In genomic region chr5:167982-168660, GRCh38 we compare ENCODE assay signal across 12 cellular contexts. TPM values are rescaled to one million over a fixed set of nuclear protein-coding genes. Genes with fewer than 3 reads are reported as not detected.
DNase-seq lines count a peak whose midpoint lies in the region; ATAC-seq, FAIRE-seq and TF ChIP-seq lines count a peak whose summit lies in the region.
"Had no signal": no experiment of that assay in that cellular context is flagged by ENCODE, and none has a peak within 500 bp of the region (broad histone marks: within the 10 kb centered on the region; RNA-seq: fewer than 3 reads in every experiment).

No MANE protein-coding gene starts in this region.

- no peak overlapping the region for H3K56ac ChIP-seq in H9 (ENCODE audit: insufficient read length, low read depth, low read length)

- H2AK5ac ChIP-seq in H9 (ENCODE audit: insufficient read length, low read length) (no peak overlapping the region), trophoblast cell (ENCODE audit: low read length) (no peak overlapping the region)

- H3K27me3 ChIP-seq in H9 (ENCODE audit: insufficient read depth, low read length) = no peaks in the 10 kb centered on the region
- H3K27me3 ChIP-seq in astrocyte (ENCODE audit: insufficient read depth, low read length) = no peaks in the 10 kb centered on the region
- no peaks in the 10 kb centered on the region for H3K27me3 ChIP-seq in trophoblast cell (ENCODE audit: insufficient read depth, low read length)

- in situ Hi-C loops in ACHN (cut with HindIII; ENCODE audit: low pct_ligation_motif_present, low pct_unique_long_range_greater_than_20kb, low sequenced_read_pairs) = no loop called here

- H3K4me2 ChIP-seq in H9 (ENCODE audit: insufficient read depth, insufficient read length, low read length) = no peak overlapping the region
- peak overlapping the region; percentile 67 for H3K4me2 ChIP-seq in astrocyte (ENCODE audit: low read length)
- no peak overlapping the region for H3K4me2 ChIP-seq in trophoblast cell (ENCODE audit: low read length)

- peaks cover 15 to 51% (median 50%) of the 10 kb centered on the region in 3 experiments for H3K36me3 Mint-ChIP-seq in H9 (ENCODE audit: insufficient read depth in 1 of 3, low read depth in 3 of 3)
- peaks cover 2% of the 10 kb centered on the region for H3K36me3 Mint-ChIP-seq in astrocyte (ENCODE audit: low read depth, unreplicated experiment)

- no peak overlapping the region for H4K91ac ChIP-seq in H9 (ENCODE audit: insufficient read length, low read depth, low read length)
- no peak overlapping the region for H4K91ac ChIP-seq in trophoblast cell (ENCODE audit: low read depth, low read length)

- H3K4ac ChIP-seq in H9 (ENCODE audit: low read depth, low read length) (no peak overlapping the region), trophoblast cell (ENCODE audit: low read depth, low read length) (no peak overlapping the region)

- H4K20me1 ChIP-seq in H9 (ENCODE audit: control insufficient read depth, insufficient read depth, insufficient read length) (no peaks in the 10 kb centered on the region), astrocyte (ENCODE audit: insufficient read depth, low read length) (no peaks in the 10 kb centered on the region)

- H3K4me3 ChIP-seq in astrocyte (ENCODE audit: insufficient read depth, low read depth, low read length) (peak overlapping the region; percentile 18), trophoblast cell (ENCODE audit: low read depth, low read length) (no peak overlapping the region)
- H3K4me3 ChIP-seq: gastroesophageal sphincter, HAP-1 had no signal

- H3K9ac ChIP-seq in H9 (ENCODE audit: extremely low read depth, insufficient read length, low read length) = no peak overlapping the region
- peak overlapping the region; percentile 86 for H3K9ac ChIP-seq in astrocyte (ENCODE audit: low read length)
- H3K9ac ChIP-seq in trophoblast cell (ENCODE audit: low read length) = no peak overlapping the region

- no peaks in the 10 kb centered on the region for H3K79me1 ChIP-seq in H9 (ENCODE audit: insufficient read depth, low read depth, low read length, poor library complexity, severe bottlenecking)
- H3K79me1 ChIP-seq in trophoblast cell (ENCODE audit: low read length) = no peaks in the 10 kb centered on the region

- no peak overlapping the region for H3K14ac ChIP-seq in H9 (ENCODE audit: insufficient read depth, low read length)
- H3K14ac ChIP-seq in trophoblast cell (ENCODE audit: low read length) = no peak overlapping the region

- H2BK20ac ChIP-seq in H9 (ENCODE audit: low read depth, low read length, poor library complexity, severe bottlenecking) = no peak overlapping the region

- H3K27me3 Mint-ChIP-seq in H9 (ENCODE audit: low read depth) = no peaks in the 10 kb centered on the region
- H3K27me3 Mint-ChIP-seq in astrocyte (ENCODE audit: low read depth, unreplicated experiment) = peaks cover 19% of the 10 kb centered on the region

- H3K4me1 Mint-ChIP-seq in H9 = peaks cover 0 to 5% of the 10 kb centered on the region in 2 experiments; a peak in 1 of 4 replicates
- H3K4me1 Mint-ChIP-seq in astrocyte (ENCODE audit: low read depth, unreplicated experiment) = peaks cover 11% of the 10 kb centered on the region

- H4K5ac ChIP-seq in H9 (ENCODE audit: insufficient read length, low read depth, low read length) = no peak overlapping the region

- no peak overlapping the region for H2BK15ac ChIP-seq in H9 (ENCODE audit: low read depth, low read length)

- H3K9me3 ChIP-seq in H9 (ENCODE audit: control insufficient read depth, low read depth, low read length) (no peaks in the 10 kb centered on the region), astrocyte (ENCODE audit: insufficient read depth, low read depth, low read length) (no peaks in the 10 kb centered on the region), trophoblast cell (ENCODE audit: insufficient read depth, low read depth, low read length) (no peaks in the 10 kb centered on the region)
- H3K9me3 ChIP-seq: gastroesophageal sphincter, HAP-1 had no signal

- H3K36me3 ChIP-seq in astrocyte (ENCODE audit: insufficient read depth, low read length) (no peaks in the 10 kb centered on the region), trophoblast cell (ENCODE audit: control insufficient read depth in 1 of 2, insufficient read depth in 2 of 2, low read length in 2 of 2) (peaks cover 50 to 57% of the 10 kb centered on the region in 2 experiments)
- H3K36me3 ChIP-seq: gastroesophageal sphincter, HAP-1 had no signal

- FAIRE-seq in astrocyte (lab: Jason Lieb, UNC) = peak; percentile 99

- no peak overlapping the region for H4K12ac ChIP-seq in trophoblast cell (ENCODE audit: low read depth, low read length)

- H3K18ac ChIP-seq in H9 (ENCODE audit: insufficient read length, low read depth, low read length) (no peak overlapping the region), trophoblast cell (ENCODE audit: low read length) (no peak overlapping the region)

- H3K9me3 Mint-ChIP-seq in H9 = peaks cover 15 to 17% of the 10 kb centered on the region in 2 experiments
- H3K9me3 Mint-ChIP-seq in astrocyte (ENCODE audit: unreplicated experiment) = peaks cover 5% of the 10 kb centered on the region

- H4K8ac ChIP-seq in H9 (replicated peaks; ENCODE audit: insufficient read length, low read depth, low read length) = no peak overlapping the region
- H4K8ac ChIP-seq in trophoblast cell (ENCODE audit: low read depth, low read length) = no peak overlapping the region

- no CpG with 5 or more reads among the region's 18 CpGs for WGBS in H9 (ENCODE audit: extremely low coverage, insufficient read length, low lambda C conversion rate)
- WGBS in trophoblast cell (ENCODE audit: extremely low coverage, insufficient coverage, insufficient read length) = no CpG with 5 or more reads among the region's 18 CpGs

- no peaks in the 10 kb centered on the region for H3K4me1 ChIP-seq in H9 (ENCODE audit: insufficient read depth, low read length)
- H3K4me1 ChIP-seq in astrocyte (ENCODE audit: insufficient read depth, low read length) = peaks cover 24% of the 10 kb centered on the region
- H3K4me1 ChIP-seq in trophoblast cell (ENCODE audit: control insufficient read depth in 1 of 2, insufficient read depth in 2 of 2, low read length in 2 of 2) = no peaks in the 10 kb centered on the region
- H3K4me1 ChIP-seq: HAP-1 had no signal

- H2BK120ac ChIP-seq in H9 (ENCODE audit: low read depth, low read length, poor library complexity, severe bottlenecking) = no peak overlapping the region
- no peak overlapping the region for H2BK120ac ChIP-seq in trophoblast cell (ENCODE audit: insufficient read depth, low read length, poor library complexity)

- H3K27ac ChIP-seq in H9 (ENCODE audit: insufficient read length, low read depth, low read length) = no peak overlapping the region
- H3K27ac ChIP-seq in astrocyte (ENCODE audit: low read depth, low read length) = peak overlapping the region; percentile 99
- no peak overlapping the region for H3K27ac ChIP-seq in trophoblast cell (ENCODE audit: low read depth, low read length)

- H2AFZ ChIP-seq in H9 (ENCODE audit: low read length) = no peak overlapping the region
- no peak overlapping the region for H2AFZ ChIP-seq in astrocyte (ENCODE audit: low read depth, low read length)
- no peak overlapping the region for H2AFZ ChIP-seq in trophoblast cell (ENCODE audit: insufficient read depth, low read length, poor library complexity)

- H3K23ac ChIP-seq in H9 (ENCODE audit: insufficient read length, low read depth, low read length) = no peak overlapping the region
- no peak overlapping the region for H3K23ac ChIP-seq in trophoblast cell (ENCODE audit: low read length)

- H3K4me3 Mint-ChIP-seq in H9 = no peak overlapping the region
- H3K4me3 Mint-ChIP-seq in astrocyte (ENCODE audit: unreplicated experiment) = peak overlapping the region; percentile 62

- no peak for ATAC-seq in GM18498 (IDR thresholded peaks at IDR 0.05; ENCODE audit: unreplicated experiment)
- ATAC-seq: gastroesophageal sphincter had no signal

- DNase-seq in ACHN = peak; percentile 88
- peak; percentile 12 for DNase-seq in H9
- peak; percentile 98 for DNase-seq in astrocyte (ENCODE audit: low read depth)
- peak; percentile 90 for DNase-seq in kidney tubule cell (ENCODE audit: low spot score)
- DNase-seq in trophoblast cell = no peak
- no peak for DNase-seq in activated CD4-positive, alpha-beta T cell treated with anti-CD3 and anti-CD28 coated beads for 1 hour
- no peak for DNase-seq in activated gamma-delta T cell (lab: John Stamatoyannopoulos, UW)
- DNase-seq: activated naive CD4-positive, alpha-beta T cell treated with Interleukin-2 at 50 U/mL for 16 hours; NCI-H526 had no signal

- no peak overlapping the region for H3T11ph ChIP-seq in H9 (ENCODE audit: low read length)

- no peak overlapping the region for H2BK12ac ChIP-seq in H9 (ENCODE audit: insufficient read length, low read depth, low read length)
- no peak overlapping the region for H2BK12ac ChIP-seq in trophoblast cell (ENCODE audit: low read length)

- H3K79me2 ChIP-seq in H9 (ENCODE audit: insufficient read depth, low read length) = no peaks in the 10 kb centered on the region
- H3K79me2 ChIP-seq in astrocyte (ENCODE audit: insufficient read depth, low read length) = no peaks in the 10 kb centered on the region
- no peaks in the 10 kb centered on the region for H3K79me2 ChIP-seq in trophoblast cell (ENCODE audit: control insufficient read depth, insufficient read depth, low read length, poor library complexity)

- no peak overlapping the region for H2BK5ac ChIP-seq in H9 (ENCODE audit: insufficient read length, low read length)
- H2BK5ac ChIP-seq in trophoblast cell (ENCODE audit: low read depth, low read length, poor library complexity) = no peak overlapping the region

- TF ChIP-seq CTCF in H9 (conservative IDR thresholded peaks at IDR 0.05) (no peak), astrocyte (IDR thresholded peaks at IDR 0.05; ENCODE audit: insufficient read depth, low read depth, low read length) (no peak)

- H3K23me2 ChIP-seq in H9 (ENCODE audit: insufficient read length, low read depth, low read length, poor library complexity, severe bottlenecking) = no peaks in the 10 kb centered on the region

- H3K27ac Mint-ChIP-seq in H9 (0 out of 7 replicates have a peak overlapping the region, but pooled peaks of 1 of the 3 experiments have one; percentile 5), astrocyte (ENCODE audit: unreplicated experiment) (peak overlapping the region; percentile 92)

RNA-seq across cellular contexts. Expression of gene LRRC14B, which starts 23.2 kb away (rescaled TPM):
- total RNA-seq in H9 (2021) = not detected in 2 replicates
- not detected in 2 replicates for total RNA-seq in astrocyte
- polyA plus RNA-seq in trophoblast cell (2013) = 0.05 and 0.06 TPM in 2 replicates
- total RNA-seq: gastroesophageal sphincter had no signal

RNA-seq across cellular contexts. Expression of gene CCDC127, which starts 49.8 kb away (rescaled TPM):
- total RNA-seq in H9 (2021) = 9.0 and 9.4 TPM in 2 replicates
- total RNA-seq in astrocyte = 5.6 and 8.8 TPM in 2 replicates
- polyA plus RNA-seq in trophoblast cell (2013) = 3.6 and 3.8 TPM in 2 replicates

RNA-seq across cellular contexts. Expression of gene SDHA, which starts 50.0 kb away (rescaled TPM):
- total RNA-seq in H9 (2021) = 78.7 and 84.8 TPM in 2 replicates
- total RNA-seq in astrocyte = 91.7 and 102 TPM in 2 replicates
- 117 and 122 TPM in 2 replicates for polyA plus RNA-seq in trophoblast cell (2013)

Comparison
In these comparisons a context has a peak if more than half of its experiments do, and no peak if none do; other contexts are left out.
1. DNase-seq: peak in ACHN (single experiment), H9 (single experiment), astrocyte (single experiment) and kidney tubule cell (single experiment); none in trophoblast cell (0 of 2), activated CD4-positive, alpha-beta T cell treated with anti-CD3 and anti-CD28 coated beads for 1 hour (single experiment) and activated gamma-delta T cell (single experiment).